In the genomic region with DNA sequence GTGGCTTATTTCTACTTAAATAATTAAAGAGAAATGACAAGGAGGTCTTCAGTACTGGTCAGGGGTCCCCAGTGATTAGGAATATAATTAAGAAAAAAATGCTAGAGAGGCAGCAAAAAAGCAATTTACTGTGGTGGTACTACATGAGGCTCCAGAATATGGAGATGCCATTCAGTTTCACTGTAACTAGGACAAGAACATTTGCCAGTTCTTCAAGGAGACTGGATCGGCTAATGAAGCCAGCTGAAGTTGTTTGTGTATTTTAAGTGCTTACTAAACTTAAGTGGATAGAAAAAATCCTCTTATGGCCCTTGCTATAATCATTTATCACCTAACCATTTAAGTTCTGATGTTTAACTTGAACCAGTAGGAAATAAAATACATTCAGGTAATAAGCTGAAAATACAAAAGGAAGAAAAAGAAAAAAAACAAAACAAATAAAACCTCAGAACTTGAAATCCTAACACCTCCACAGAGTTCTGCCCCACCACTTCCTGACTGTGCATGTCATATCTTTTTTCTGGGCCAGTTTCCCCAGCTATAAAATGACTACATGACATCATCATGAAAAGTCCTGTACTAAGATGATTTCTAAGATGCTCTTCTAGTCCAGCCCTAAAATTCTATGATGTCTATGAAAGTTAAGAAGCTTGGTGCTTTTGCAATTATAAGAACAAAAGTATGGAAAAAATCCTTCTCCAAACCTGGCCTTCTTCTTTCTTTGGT, we compare ENCODE assay signal across 10 cellular contexts.
DNase-seq lines count a peak whose midpoint lies in the region; ATAC-seq and TF ChIP-seq lines count a peak whose summit lies in the region.
"Had no signal": no experiment of that assay in that cellular context is flagged by ENCODE, and none has a peak within 500 bp of the region (broad histone marks: within the 10 kb centered on the region; RNA-seq: fewer than 3 reads in every experiment).

No MANE protein-coding gene starts in this region.

- POLR2A ChIA-PET in HEK293T (lab: Yijun Ruan, JAX), result no interaction called here

- peak; percentile 61 for DNase-seq in DMS79 (lab: John Stamatoyannopoulos, UW)
- peak; percentile 27 for DNase-seq in activated CD8-positive, alpha-beta memory T cell treated with anti-CD3 and anti-CD28 coated beads, Interleukin-2, amount 50 U/mL, for 4 hours
- no peak for DNase-seq in NCI-H2227 treated with DMSO at 0.1 percent for 48 hours (lab: John Stamatoyannopoulos, UW)
- no peak for DNase-seq in HEK293T (ENCODE audit: extremely low spot score)
- DNase-seq in uterus, result no peak
- DNase-seq: NCI-H1436, right cardiac atrium had no signal

- intact Hi-C loops in uterus (cut with DNase I; ENCODE audit: low total_unique reads), result no loop called here

- TF ChIP-seq CTCF in uterus (IDR thresholded peaks at IDR 0.05), result no peak

- H3K27ac ChIP-seq in mucosa of rectum (ENCODE audit: low read depth in 2 of 2, low read length in 2 of 2) (peak overlapping the region; percentile 77 to 86), uterus (no peak overlapping the region)

- no peak for TF ChIP-seq POLR2A in uterus (IDR thresholded peaks at IDR 0.05)

- H3K9ac ChIP-seq in mucosa of rectum (ENCODE audit: low read depth in 1 of 2, low read length in 2 of 2), result peak overlapping the region; percentile 16 to 36

- H3K27me3 ChIP-seq in mucosa of rectum (ENCODE audit: control insufficient read depth in 2 of 2, insufficient read depth in 2 of 2, low read length in 2 of 2) (no peaks in the 10 kb centered on the region), uterus (no peaks in the 10 kb centered on the region)

- H3K36me3 ChIP-seq in mucosa of rectum (ENCODE audit: control insufficient read depth in 2 of 2, insufficient read depth in 2 of 2, low read length in 2 of 2) (no peaks in the 10 kb centered on the region), uterus (no peaks in the 10 kb centered on the region)

- no peak overlapping the region for H3K4me3 ChIP-seq in mucosa of rectum (ENCODE audit: low read length in 2 of 2)
- no peak overlapping the region for H3K4me3 ChIP-seq in uterus

- H3K9me3 ChIP-seq in mucosa of rectum (ENCODE audit: control insufficient read depth in 2 of 2, low read length in 2 of 2) (no peaks in the 10 kb centered on the region), uterus (no peaks in the 10 kb centered on the region)

- CTCF ChIA-PET in HEK293T (lab: Yijun Ruan, JAX), result no interaction called here

- ATAC-seq in HG03175 (IDR thresholded peaks at IDR 0.05; ENCODE audit: unreplicated experiment) (peak; percentile 50), HG03565 (IDR thresholded peaks at IDR 0.05; ENCODE audit: unreplicated experiment) (no peak)

- H3K4me1 ChIP-seq in mucosa of rectum (ENCODE audit: control insufficient read depth in 2 of 2, insufficient read depth in 2 of 2, low read length in 2 of 2) (peaks cover 9 to 13% of the 10 kb centered on the region in 2 donors), uterus (no peaks in the 10 kb centered on the region)

TF ChIP-seq in HEK293T, 16 proteins besides CTCF, POLR2A, EP300 and RAD21:
- no peak for TF ChIP-seq HDGF (IDR thresholded peaks at IDR 0.05; ENCODE audit: borderline replicate concordance)
- TF ChIP-seq TARDBP (IDR thresholded peaks at IDR 0.05), result no peak
- no peak for TF ChIP-seq FOXK2 (IDR thresholded peaks at IDR 0.05)
- no peak for TF ChIP-seq SUZ12 (IDR thresholded peaks at IDR 0.05)
- no peak for TF ChIP-seq SP1 (IDR thresholded peaks at IDR 0.05)
- TF ChIP-seq FOXA1 (IDR thresholded peaks at IDR 0.05), result no peak
- TF ChIP-seq ARNT (IDR thresholded peaks at IDR 0.05), result no peak
- TF ChIP-seq, protein P1, sequence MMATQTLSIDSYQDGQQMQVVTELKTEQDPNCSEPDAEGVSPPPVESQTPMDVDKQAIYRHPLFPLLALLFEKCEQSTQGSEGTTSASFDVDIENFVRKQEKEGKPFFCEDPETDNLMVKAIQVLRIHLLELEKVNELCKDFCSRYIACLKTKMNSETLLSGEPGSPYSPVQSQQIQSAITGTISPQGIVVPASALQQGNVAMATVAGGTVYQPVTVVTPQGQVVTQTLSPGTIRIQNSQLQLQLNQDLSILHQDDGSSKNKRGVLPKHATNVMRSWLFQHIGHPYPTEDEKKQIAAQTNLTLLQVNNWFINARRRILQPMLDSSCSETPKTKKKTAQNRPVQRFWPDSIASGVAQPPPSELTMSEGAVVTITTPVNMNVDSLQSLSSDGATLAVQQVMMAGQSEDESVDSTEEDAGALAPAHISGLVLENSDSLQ (IDR thresholded peaks at IDR 0.05), result no peak
- no peak for TF ChIP-seq BHLHE40 (IDR thresholded peaks at IDR 0.05; ENCODE audit: borderline replicate concordance)
- no peak for TF ChIP-seq LEF1 (IDR thresholded peaks at IDR 0.05; ENCODE audit: borderline replicate concordance)
- no peak for TF ChIP-seq L3MBTL2 (conservative IDR thresholded peaks at IDR 0.05)
- TF ChIP-seq ZNF384 (IDR thresholded peaks at IDR 0.05), result no peak
- TF ChIP-seq ELF4 (IDR thresholded peaks at IDR 0.05), result no peak
- TF ChIP-seq NFRKB (IDR thresholded peaks at IDR 0.05), result no peak
- TF ChIP-seq FOXM1 (IDR thresholded peaks at IDR 0.05; ENCODE audit: borderline replicate concordance), result no peak
- TF ChIP-seq CTBP1 (IDR thresholded peaks at IDR 0.05; ENCODE audit: borderline replicate concordance), result no peak

Comparison
In these comparisons a context has a peak if more than half of its experiments do, and no peak if none do; other contexts are left out.
1. DNase-seq: peak in DMS79 (single experiment) and activated CD8-positive, alpha-beta memory T cell treated with anti-CD3 and anti-CD28 coated beads, Interleukin-2, amount 50 U/mL, for 4 hours (single experiment); none in NCI-H2227 treated with DMSO at 0.1 percent for 48 hours (single experiment), HEK293T (single experiment) and uterus (0 of 2).
2. H3K27ac ChIP-seq: peak in mucosa of rectum (2 of 2); none in uterus (0 of 2).